9 cellular contexts compared by ENCODE assay signal in the genomic region with DNA sequence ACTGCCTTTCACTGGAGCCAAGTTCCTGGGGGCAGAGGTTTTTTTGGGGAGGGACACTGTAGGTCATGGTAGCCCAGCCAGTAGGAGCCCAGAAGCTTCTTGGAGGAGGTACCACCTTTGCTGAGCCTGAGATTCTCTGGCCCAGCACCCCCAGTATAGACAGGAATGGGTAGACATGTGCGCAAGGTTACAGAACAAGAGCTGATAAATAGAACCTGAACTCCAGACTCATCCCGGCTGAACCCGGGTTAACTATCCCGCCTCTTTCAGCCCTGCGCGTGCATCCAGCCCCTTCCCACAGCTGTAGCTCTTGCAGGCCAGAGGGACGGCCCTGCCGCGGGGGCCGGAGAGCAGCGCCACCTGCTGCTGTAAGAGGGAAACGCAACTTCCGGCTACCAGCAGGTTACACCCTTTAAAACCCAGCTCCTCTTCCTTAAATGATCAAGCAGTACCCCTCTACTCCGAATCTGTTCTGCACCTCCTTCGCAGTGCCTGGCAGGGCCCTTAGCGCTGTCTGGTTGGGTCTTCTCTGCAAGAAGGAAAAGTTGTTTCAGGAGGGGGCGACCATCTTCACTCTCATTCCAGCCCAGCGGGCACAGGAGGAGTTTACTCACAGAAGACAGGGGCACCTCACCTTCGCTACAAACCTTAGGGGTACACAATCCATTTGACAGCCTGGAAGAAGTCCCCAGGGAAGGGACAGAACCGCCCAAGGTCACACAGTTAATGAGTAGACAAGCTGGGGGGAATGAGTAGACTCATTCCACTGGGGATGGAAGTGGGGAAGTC. TPM values are rescaled to one million over a fixed set of nuclear protein-coding genes. Genes with fewer than 3 reads are reported as not detected.
A peak's percentile ranks its signal among the peaks of the same experiment; 100 is the strongest.
DNase-seq lines count a peak whose midpoint lies in the region; ATAC-seq and TF ChIP-seq lines count a peak whose summit lies in the region.
"Had no signal": no experiment of that assay in that cellular context is flagged by ENCODE, and none has a peak within 500 bp of the region (broad histone marks: within the 10 kb centered on the region; RNA-seq: fewer than 3 reads in every experiment).

No MANE protein-coding gene starts in this region.

- peak; percentile 89 for ATAC-seq in GM21529 (IDR thresholded peaks at IDR 0.05; ENCODE audit: unreplicated experiment)
- peak; percentile 78 for ATAC-seq in left ventricle myocardium superior
- ATAC-seq in gastrocnemius medialis, result peak; percentile 54 to 77

- H3K27ac ChIP-seq in adrenal gland (peak overlapping the region in 3 of 5 donors; percentile 40 to 78 (median 52)), gastrocnemius medialis (peak overlapping the region; percentile 32 to 66 (median 58))

- H3K4me1 ChIP-seq in adrenal gland (replicated peaks in 1 of 2) (peaks cover 22 to 25% of the 10 kb centered on the region in 2 donors), gastrocnemius medialis (peaks cover 0 to 9% of the 10 kb centered on the region in 2 donors)

- peaks cover 0 to 33% of the 10 kb centered on the region in 2 donors for H3K36me3 ChIP-seq in adrenal gland (replicated peaks in 1 of 2)
- peaks cover 0 to 34% of the 10 kb centered on the region in 2 donors for H3K36me3 ChIP-seq in gastrocnemius medialis

- peak; percentile 77 to 92 (median 86) for TF ChIP-seq CTCF in adrenal gland (IDR thresholded peaks at IDR 0.05)
- peak; percentile 71 to 94 (median 89) for TF ChIP-seq CTCF in gastrocnemius medialis (IDR thresholded peaks at IDR 0.05 in 4 of 5, conservative IDR thresholded peaks at IDR 0.05 in 1 of 5)

- DNase-seq in COLO829 (ENCODE audit: low spot score), result peak; percentile 85
- peak; percentile 84 for DNase-seq in NAMALWA (ENCODE audit: low spot score)
- peak; percentile 25 for DNase-seq in T follicular helper cell (ENCODE audit: low read depth)
- DNase-seq in adrenal gland, result peak; percentile 49 to 83 (median 67)
- DNase-seq in left ventricle myocardium superior, result peak; percentile 85
- DNase-seq in gastrocnemius medialis, result peak in 1 of 2 donors; percentile 48
- DNase-seq in NCI-H128 (lab: John Stamatoyannopoulos, UW; ENCODE audit: unreplicated experiment), result no peak

- no peak overlapping the region for H3K4me3 ChIP-seq in adrenal gland
- H3K4me3 ChIP-seq in gastrocnemius medialis, result no peak overlapping the region

- in situ Hi-C loops in gastrocnemius medialis (cut with MboI; ENCODE audit: low sequenced_read_pairs in 4 of 4), result loop anchor here in 3 of 4 donors (10.0 kb wide), 2 partner anchors 81 to 291 kb away; no protein-coding TSS in a partner anchor

- H3K27me3 ChIP-seq in adrenal gland, result no peaks in the 10 kb centered on the region
- H3K27me3 ChIP-seq in gastrocnemius medialis, result peaks cover 0 to 14% (median 2%) of the 10 kb centered on the region in 3 donors

- TF ChIP-seq POLR2A in adrenal gland (IDR thresholded peaks at IDR 0.05) (no peak), gastrocnemius medialis (IDR thresholded peaks at IDR 0.05) (no peak)

- no peaks in the 10 kb centered on the region for H3K9me3 ChIP-seq in adrenal gland (replicated peaks in 1 of 3)
- no peaks in the 10 kb centered on the region for H3K9me3 ChIP-seq in gastrocnemius medialis

- WGBS in adrenal gland, 4 donors, result 19 to 29% (median 21%) methylated on average over 12 to 20 of the region's 20 CpGs

- intact Hi-C loops in adrenal gland (cut with DNase I), result loop anchor here in 1 of 2 donors (5.0 kb wide), 1 partner anchor 83 kb away; no protein-coding TSS in a partner anchor
- intact Hi-C loops in left ventricle myocardium superior (cut with micrococcal nuclease), result no loop called here
- intact Hi-C loops in gastrocnemius medialis (cut with DNase I; ENCODE audit: low total_unique reads), result loop anchor here (1.0 to 2.0 kb wide), 2 partner anchors 84 to 291 kb away; no protein-coding TSS in a partner anchor

RNA-seq across cellular contexts. Expression of a gene that starts 7.5 kb away (rescaled TPM):
- total RNA-seq in adrenal gland, result 100 to 1,000 TPM in 1 of 8 donors, 10 to 100 TPM in 7; 42.3 to 171 (median 67.6) TPM
- 100 to 1,000 TPM in 1 of 3 donors, 10 to 100 TPM in 2; 19.1 to 160 (median 24.9) TPM for polyA plus RNA-seq in adrenal gland
- 34.6 TPM for total RNA-seq in left ventricle myocardium superior
- total RNA-seq in gastrocnemius medialis, result 100 to 1,000 TPM in 3 of 4 donors, 10 to 100 TPM in 1; 87.9 to 170 (median 128) TPM

RNA-seq across cellular contexts. Expression of a gene that starts 30.1 kb away (rescaled TPM):
- total RNA-seq in adrenal gland (not detected), left ventricle myocardium superior (not detected), gastrocnemius medialis (not detected)
- polyA plus RNA-seq in adrenal gland, result not detected
- total RNA-seq: T-helper 2 cell treated with Interferon-gamma antibody and Interleukin-4, amounts not matched to agents 100 ng/mL and 5 ng/mL, for 36 hours had no signal

RNA-seq across cellular contexts. Expression of a gene that starts 35.4 kb away (rescaled TPM):
- total RNA-seq in adrenal gland (1 to 10 TPM in 4 of 8 donors, under 1 TPM in 4; 0.37 to 2.2 (median 0.96) TPM), left ventricle myocardium superior (11.8 TPM), gastrocnemius medialis (10 to 100 TPM in 1 of 4 donors, 1 to 10 TPM in 3; 3.6 to 10.7 (median 4.1) TPM)
- 1 to 10 TPM in 2 of 3 donors, under 1 TPM in 1; 0.31 to 3.0 (median 2.7) TPM for polyA plus RNA-seq in adrenal gland
- total RNA-seq: T-helper 2 cell treated with Interferon-gamma antibody and Interleukin-4, amounts not matched to agents 100 ng/mL and 5 ng/mL, for 36 hours had no signal
